ENCODE assay signal across 9 cellular contexts in the genomic region with DNA sequence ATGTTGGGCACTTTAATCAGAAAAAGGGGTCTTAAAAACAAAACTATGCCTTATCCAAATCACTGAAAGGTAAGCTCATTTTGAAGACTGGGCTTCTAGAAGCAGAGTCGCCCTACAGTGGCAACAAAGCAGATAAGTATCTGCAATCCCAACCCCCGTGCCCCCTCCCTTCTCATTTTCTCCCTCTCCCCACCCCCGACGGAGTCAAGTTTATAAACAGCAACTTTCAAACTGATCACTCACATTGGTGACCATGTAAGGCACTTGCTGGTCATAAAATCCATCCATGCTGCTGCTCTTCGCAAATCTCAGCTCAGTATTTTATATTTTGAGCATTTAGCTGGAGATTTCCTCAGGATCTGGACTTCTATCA. TPM values are rescaled to one million over a fixed set of nuclear protein-coding genes. Genes with fewer than 3 reads are reported as not detected.
DNase-seq lines count a peak whose midpoint lies in the region; TF ChIP-seq lines count a peak whose summit lies in the region.
"Had no signal": no experiment of that assay in that cellular context is flagged by ENCODE, and none has a peak within 500 bp of the region (broad histone marks: within the 10 kb centered on the region; RNA-seq: fewer than 3 reads in every experiment).

No MANE protein-coding gene starts in this region.

- peak overlapping the region; percentile 96 for H3K27ac ChIP-seq in mesodermal cell (ENCODE audit: low read depth, low read length, severe bottlenecking)

- H3K27ac Mint-ChIP-seq in type B pancreatic cell, result no peak overlapping the region

- TF ChIP-seq CTCF in AG09309 (IDR thresholded peaks at IDR 0.05; ENCODE audit: control insufficient read depth, insufficient read depth, low read depth, low read length, missing control alignments) (no peak), type B pancreatic cell (conservative IDR thresholded peaks at IDR 0.05) (no peak)

- peaks cover 4% of the 10 kb centered on the region for H3K36me3 Mint-ChIP-seq in type B pancreatic cell

- no peaks in the 10 kb centered on the region for H3K9me3 Mint-ChIP-seq in type B pancreatic cell

- no peak for DNase-seq in AG09309 (ENCODE audit: low read depth)
- DNase-seq in NCI-H1105 treated with DMSO at 0.1 percent for 48 hours (lab: John Stamatoyannopoulos, UW), result peak; percentile 80
- peak; percentile 53 for DNase-seq in cerebellum (ENCODE audit: low spot score)
- DNase-seq in NCI-H1930 (lab: John Stamatoyannopoulos, UW), result no peak
- no peak for DNase-seq in type B pancreatic cell (ENCODE audit: extremely low spot score, unreplicated experiment)
- no peak for DNase-seq in stimulated activated CD4-positive, alpha-beta T cell treated with anti-CD3 and anti-CD28 coated beads, Interleukin-2, amount 100 ng/mL, for 48 hours
- no peak for DNase-seq in middle frontal gyrus (ENCODE audit: extremely low spot score, low spot score)

- H3K36me3 ChIP-seq in mesodermal cell (ENCODE audit: control insufficient read depth, insufficient read depth, low read length), result no peaks in the 10 kb centered on the region

- peak overlapping the region; percentile 87 for H3K4me3 ChIP-seq in AG09309 (ENCODE audit: control insufficient read depth, low read depth, low read length)
- H3K4me3 ChIP-seq in mesodermal cell (ENCODE audit: extremely low read depth, insufficient read depth, low read length, poor library complexity, severe bottlenecking), result peak overlapping the region; percentile 56
- H3K4me3 ChIP-seq: GM12878 had no signal

- H3K4me1 ChIP-seq in mesodermal cell (ENCODE audit: control insufficient read depth, insufficient read depth, low read length, poor library complexity, severe bottlenecking), result peaks cover 14% of the 10 kb centered on the region

- peaks cover 4% of the 10 kb centered on the region for H3K4me1 Mint-ChIP-seq in type B pancreatic cell (ENCODE audit: unreplicated experiment)

- no peaks in the 10 kb centered on the region for H3K9me3 ChIP-seq in mesodermal cell (ENCODE audit: control insufficient read depth, low read length)

- 0% methylated on average over 3 to 4 of the region's 5 CpGs for whole genome bisulfite sequencing in mesodermal cell (ENCODE audit: insufficient coverage in 2 of 2), 2 experiments

- H3K27me3 Mint-ChIP-seq in type B pancreatic cell, result no peaks in the 10 kb centered on the region

- no peak overlapping the region for H3K4me3 Mint-ChIP-seq in type B pancreatic cell

RNA-seq across cellular contexts. Expression of gene ETV1, which starts 0.7 kb away (rescaled TPM):
- total RNA-seq in cerebellum, result 44.5 TPM
- 42.4 TPM for polyA plus RNA-seq in mesodermal cell (2013, experiment 1 of 2)
- 38.9 TPM for polyA plus RNA-seq in mesodermal cell (2013, experiment 2 of 2)
- 15.4 and 35.6 TPM in 2 replicates for total RNA-seq in type B pancreatic cell (ENCODE audit: low replicate concordance)

Comparison
In these comparisons a context has a peak if more than half of its experiments do, and no peak if none do; other contexts are left out.
1. DNase-seq: peak in NCI-H1105 treated with DMSO at 0.1 percent for 48 hours (single experiment) and cerebellum (single experiment); none in AG09309 (single experiment), NCI-H1930 (0 of 2), type B pancreatic cell (single experiment), stimulated activated CD4-positive, alpha-beta T cell treated with anti-CD3 and anti-CD28 coated beads, Interleukin-2, amount 100 ng/mL, for 48 hours (0 of 2) and middle frontal gyrus (single experiment).